11 cellular contexts compared by ENCODE assay signal in genomic region chr12:24950231-24950834, GRCh38. TPM values are rescaled to one million over a fixed set of nuclear protein-coding genes. Genes with fewer than 3 reads are reported as not detected.
DNase-seq lines count a peak whose midpoint lies in the region; ATAC-seq and TF ChIP-seq lines count a peak whose summit lies in the region.
"Had no signal": no experiment of that assay in that cellular context is flagged by ENCODE, and none has a peak within 500 bp of the region (broad histone marks: within the 10 kb centered on the region; RNA-seq: fewer than 3 reads in every experiment).

No MANE protein-coding gene starts in this region.

- H3K4me1 Mint-ChIP-seq in progenitor cell of endocrine pancreas (ENCODE audit: low read depth) = peaks cover 35% of the 10 kb centered on the region

- POLR2A ChIA-PET in HEK293T (lab: Yijun Ruan, JAX) = no interaction called here

- CTCF ChIA-PET in HEK293T (lab: Yijun Ruan, JAX) = no interaction called here

- DNase-seq in erythroblast (lab: John Stamatoyannopoulos, UW) (peak; percentile 80 to 93), germinal center (ENCODE audit: low spot score) (no peak), NCI-H1417 treated with DMSO at 0.1 percent for 48 hours (lab: John Stamatoyannopoulos, UW) (no peak), HEK293T (ENCODE audit: extremely low spot score) (no peak), progenitor cell of endocrine pancreas (ENCODE audit: low spot score, unreplicated experiment) (no peak)
- DNase-seq: activated naive CD4-positive, alpha-beta T cell treated with anti-CD3 and anti-CD28 coated beads for 36 hours; NCI-H345 had no signal

- no peaks in the 10 kb centered on the region for H3K36me3 Mint-ChIP-seq in progenitor cell of endocrine pancreas (ENCODE audit: insufficient read depth)

- H3K4me3 Mint-ChIP-seq in progenitor cell of endocrine pancreas (ENCODE audit: low read depth) = no peak overlapping the region

- no peak overlapping the region for H3K27ac Mint-ChIP-seq in progenitor cell of endocrine pancreas
- H3K27ac Mint-ChIP-seq: activated naive CD4-positive, alpha-beta T cell treated with anti-CD3 and anti-CD28 coated beads for 36 hours had no signal

- no peak for TF ChIP-seq CTCF in progenitor cell of endocrine pancreas (IDR thresholded peaks at IDR 0.05; ENCODE audit: unreplicated experiment)

- no peak for TF ChIP-seq POLR2A in erythroblast (IDR thresholded peaks at IDR 0.05; ENCODE audit: low read length)

- H3K9me3 Mint-ChIP-seq in progenitor cell of endocrine pancreas (ENCODE audit: low read depth) = no peaks in the 10 kb centered on the region
- H3K9me3 Mint-ChIP-seq: activated naive CD4-positive, alpha-beta T cell treated with anti-CD3 and anti-CD28 coated beads for 36 hours had no signal

- peaks cover 46% of the 10 kb centered on the region for H3K27me3 Mint-ChIP-seq in progenitor cell of endocrine pancreas

- ATAC-seq in GM18498 (IDR thresholded peaks at IDR 0.05; ENCODE audit: unreplicated experiment) (peak; percentile 50), GM21515 (IDR thresholded peaks at IDR 0.05; ENCODE audit: unreplicated experiment) (peak; percentile 33), HG03460 (IDR thresholded peaks at IDR 0.05; ENCODE audit: unreplicated experiment) (peak; percentile 37)
- ATAC-seq: left lobe of liver had no signal

TF ChIP-seq in HEK293T, 16 proteins besides CTCF, POLR2A, EP300 and RAD21:
- TF ChIP-seq BHLHE40 (IDR thresholded peaks at IDR 0.05; ENCODE audit: borderline replicate concordance) (no peak), NFRKB (IDR thresholded peaks at IDR 0.05) (no peak), CTBP1 (IDR thresholded peaks at IDR 0.05; ENCODE audit: borderline replicate concordance) (no peak), SP1 (IDR thresholded peaks at IDR 0.05) (no peak), SUZ12 (IDR thresholded peaks at IDR 0.05) (no peak), L3MBTL2 (conservative IDR thresholded peaks at IDR 0.05) (no peak), ELF4 (IDR thresholded peaks at IDR 0.05) (no peak), LEF1 (IDR thresholded peaks at IDR 0.05; ENCODE audit: borderline replicate concordance) (no peak), FOXM1 (IDR thresholded peaks at IDR 0.05; ENCODE audit: borderline replicate concordance) (no peak), ZNF384 (IDR thresholded peaks at IDR 0.05) (no peak), FOXK2 (IDR thresholded peaks at IDR 0.05) (no peak), ARNT (IDR thresholded peaks at IDR 0.05) (no peak), PKNOX1 (IDR thresholded peaks at IDR 0.05) (no peak), TARDBP (IDR thresholded peaks at IDR 0.05) (no peak), FOXA1 (IDR thresholded peaks at IDR 0.05) (no peak), HDGF (IDR thresholded peaks at IDR 0.05; ENCODE audit: borderline replicate concordance) (no peak)

RNA-seq across cellular contexts. Expression of gene BCAT1, which starts 1.4 kb away (rescaled TPM):
- total RNA-seq in progenitor cell of endocrine pancreas = 52.9 and 65.8 TPM in 2 replicates

Comparison
In these comparisons a context has a peak if more than half of its experiments do, and no peak if none do; other contexts are left out.
1. DNase-seq: peak in erythroblast (2 of 2); none in germinal center (single experiment), NCI-H1417 treated with DMSO at 0.1 percent for 48 hours (single experiment), HEK293T (single experiment) and progenitor cell of endocrine pancreas (single experiment).
2. Peak in every context shown above with its lines, with median percentiles within 50 percentile points of each other: ATAC-seq.